Comparison of ENCODE assay signal across 1 cellular context in genomic region chr7:101165958-101166602, GRCh38.
TF ChIP-seq lines count a peak whose summit lies in the region.

No MANE protein-coding gene starts in this region.

TF ChIP-seq in GM23338, 12 proteins besides CTCF, POLR2A, EP300 and RAD21 (continued from another document):
- TF ChIP-seq, protein P1, sequence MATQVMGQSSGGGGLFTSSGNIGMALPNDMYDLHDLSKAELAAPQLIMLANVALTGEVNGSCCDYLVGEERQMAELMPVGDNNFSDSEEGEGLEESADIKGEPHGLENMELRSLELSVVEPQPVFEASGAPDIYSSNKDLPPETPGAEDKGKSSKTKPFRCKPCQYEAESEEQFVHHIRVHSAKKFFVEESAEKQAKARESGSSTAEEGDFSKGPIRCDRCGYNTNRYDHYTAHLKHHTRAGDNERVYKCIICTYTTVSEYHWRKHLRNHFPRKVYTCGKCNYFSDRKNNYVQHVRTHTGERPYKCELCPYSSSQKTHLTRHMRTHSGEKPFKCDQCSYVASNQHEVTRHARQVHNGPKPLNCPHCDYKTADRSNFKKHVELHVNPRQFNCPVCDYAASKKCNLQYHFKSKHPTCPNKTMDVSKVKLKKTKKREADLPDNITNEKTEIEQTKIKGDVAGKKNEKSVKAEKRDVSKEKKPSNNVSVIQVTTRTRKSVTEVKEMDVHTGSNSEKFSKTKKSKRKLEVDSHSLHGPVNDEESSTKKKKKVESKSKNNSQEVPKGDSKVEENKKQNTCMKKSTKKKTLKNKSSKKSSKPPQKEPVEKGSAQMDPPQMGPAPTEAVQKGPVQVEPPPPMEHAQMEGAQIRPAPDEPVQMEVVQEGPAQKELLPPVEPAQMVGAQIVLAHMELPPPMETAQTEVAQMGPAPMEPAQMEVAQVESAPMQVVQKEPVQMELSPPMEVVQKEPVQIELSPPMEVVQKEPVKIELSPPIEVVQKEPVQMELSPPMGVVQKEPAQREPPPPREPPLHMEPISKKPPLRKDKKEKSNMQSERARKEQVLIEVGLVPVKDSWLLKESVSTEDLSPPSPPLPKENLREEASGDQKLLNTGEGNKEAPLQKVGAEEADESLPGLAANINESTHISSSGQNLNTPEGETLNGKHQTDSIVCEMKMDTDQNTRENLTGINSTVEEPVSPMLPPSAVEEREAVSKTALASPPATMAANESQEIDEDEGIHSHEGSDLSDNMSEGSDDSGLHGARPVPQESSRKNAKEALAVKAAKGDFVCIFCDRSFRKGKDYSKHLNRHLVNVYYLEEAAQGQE (IDR thresholded peaks at IDR 0.05; ENCODE audit: unreplicated experiment) = peak; percentile 41
